9 cellular contexts compared by ENCODE assay signal in the genomic region with DNA sequence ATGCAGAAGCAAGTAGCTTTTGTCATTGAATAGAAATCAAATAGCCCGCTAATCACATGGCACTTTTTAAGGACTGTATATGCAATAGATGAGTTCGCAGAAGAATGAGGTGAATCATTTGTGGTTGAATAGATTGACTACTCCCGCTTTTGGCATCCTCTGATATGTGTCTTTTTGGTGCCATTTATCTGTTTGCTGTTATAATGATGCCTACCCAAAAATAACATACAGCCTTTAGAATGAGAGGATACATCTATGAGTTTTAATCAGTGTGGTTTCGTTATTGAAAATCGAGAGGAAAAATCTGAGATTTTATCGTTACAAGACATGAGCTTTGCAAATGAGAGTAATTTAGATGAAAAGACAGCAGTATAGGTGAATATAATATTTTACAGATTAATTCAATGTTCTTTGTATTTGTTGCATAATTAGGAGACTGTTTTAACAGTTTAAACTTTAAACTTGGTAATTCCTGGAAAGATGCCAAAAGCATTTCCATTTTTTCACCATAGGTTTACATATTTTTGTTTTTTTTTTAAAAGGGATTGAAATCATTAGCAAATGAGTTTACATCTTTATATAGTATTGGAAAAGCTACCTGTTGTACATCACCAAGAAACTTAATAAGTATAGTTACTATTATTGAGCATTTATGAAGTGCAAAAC. TPM values are rescaled to one million over a fixed set of nuclear protein-coding genes. Genes with fewer than 3 reads are reported as not detected.
DNase-seq lines count a peak whose midpoint lies in the region; ATAC-seq lines count a peak whose summit lies in the region.
"Had no signal": no experiment of that assay in that cellular context is flagged by ENCODE, and none has a peak within 500 bp of the region (broad histone marks: within the 10 kb centered on the region; RNA-seq: fewer than 3 reads in every experiment).

No MANE protein-coding gene starts in this region.

- H3K4me1 Mint-ChIP-seq in CD4-positive, CD25-positive, alpha-beta regulatory T cell = peaks cover 31 to 60% (median 51%) of the 10 kb centered on the region in 4 donors
- H3K4me1 Mint-ChIP-seq in IgD-negative memory B cell = peaks cover 10 to 17% (median 11%) of the 10 kb centered on the region in 3 donors
- peaks cover 53% of the 10 kb centered on the region for H3K4me1 Mint-ChIP-seq in activated T-helper 2 cell treated with anti-CD3 and anti-CD28 coated beads, Interferon-gamma antibody, Interleukin-2, Interleukin-4, amounts not matched to agents 10 μg/mL and 5 μg/mL and 100 μg/mL, durations not matched to agents 14 hours and 24 hours and 36 hours (ENCODE audit: low read depth)

- H3K4me3 Mint-ChIP-seq in CD4-positive, CD25-positive, alpha-beta regulatory T cell = peak overlapping the region; percentile 89 to 96 (median 93)
- peak overlapping the region; percentile 75 to 96 (median 88) for H3K4me3 Mint-ChIP-seq in IgD-negative memory B cell
- peak overlapping the region; percentile 93 for H3K4me3 Mint-ChIP-seq in activated T-helper 2 cell treated with anti-CD3 and anti-CD28 coated beads, Interferon-gamma antibody, Interleukin-2, Interleukin-4, amounts not matched to agents 10 μg/mL and 5 μg/mL and 100 μg/mL, durations not matched to agents 14 hours and 24 hours and 36 hours (ENCODE audit: low read depth)

- no peaks in the 10 kb centered on the region for H3K27me3 ChIP-seq in CD4-positive, CD25-positive, alpha-beta regulatory T cell (ENCODE audit: control insufficient read depth, insufficient read depth, low read length)
- peaks cover 41% of the 10 kb centered on the region for H3K27me3 ChIP-seq in iPS-20b (ENCODE audit: insufficient read depth, low read length)
- H3K27me3 ChIP-seq in stomach smooth muscle (ENCODE audit: control insufficient read depth in 1 of 2, insufficient read depth in 2 of 2, low read length in 2 of 2) = peaks cover 0 to 22% of the 10 kb centered on the region in 2 donors
- H3K27me3 ChIP-seq in MG63 = peaks cover 35% of the 10 kb centered on the region

- H3K36me3 Mint-ChIP-seq in CD4-positive, CD25-positive, alpha-beta regulatory T cell = peaks cover 28% of the 10 kb centered on the region
- H3K36me3 Mint-ChIP-seq in IgD-negative memory B cell = no peaks in the 10 kb centered on the region
- H3K36me3 Mint-ChIP-seq in activated T-helper 2 cell treated with anti-CD3 and anti-CD28 coated beads, Interferon-gamma antibody, Interleukin-2, Interleukin-4, amounts not matched to agents 10 μg/mL and 5 μg/mL and 100 μg/mL, durations not matched to agents 14 hours and 24 hours and 36 hours (ENCODE audit: low read depth) = peaks cover 69% of the 10 kb centered on the region

- peaks cover 0 to 1% (median 0%) of the 10 kb centered on the region in 7 donors for H3K9me3 Mint-ChIP-seq in CD4-positive, CD25-positive, alpha-beta regulatory T cell
- H3K9me3 Mint-ChIP-seq in IgD-negative memory B cell = no peaks in the 10 kb centered on the region
- peaks cover 2% of the 10 kb centered on the region for H3K9me3 Mint-ChIP-seq in activated T-helper 2 cell treated with anti-CD3 and anti-CD28 coated beads, Interferon-gamma antibody, Interleukin-2, Interleukin-4, amounts not matched to agents 10 μg/mL and 5 μg/mL and 100 μg/mL, durations not matched to agents 14 hours and 24 hours and 36 hours

- H3K4me3 ChIP-seq in CD4-positive, CD25-positive, alpha-beta regulatory T cell (ENCODE audit: low read depth, low read length) = peak overlapping the region; percentile 100
- H3K4me3 ChIP-seq in iPS-20b (ENCODE audit: low read length) = peak overlapping the region; percentile 91
- peak overlapping the region; percentile 73 to 77 for H3K4me3 ChIP-seq in stomach smooth muscle (ENCODE audit: low read length in 2 of 2)
- no peak overlapping the region; the same call in 1 of the 2 replicates for H3K4me3 ChIP-seq in MG63

- peaks cover 60% of the 10 kb centered on the region for H3K4me1 ChIP-seq in CD4-positive, CD25-positive, alpha-beta regulatory T cell (ENCODE audit: control insufficient read depth, insufficient read depth, low read length, poor library complexity, severe bottlenecking)
- H3K4me1 ChIP-seq in iPS-20b (ENCODE audit: insufficient read depth, low read length) = peaks cover 15% of the 10 kb centered on the region; the same call in 1 of the 2 replicates
- peaks cover 9% of the 10 kb centered on the region for H3K4me1 ChIP-seq in stomach smooth muscle (ENCODE audit: control insufficient read depth, insufficient read depth, low read length)

- peak overlapping the region; percentile 33 to 92 (median 87) for H3K27ac Mint-ChIP-seq in CD4-positive, CD25-positive, alpha-beta regulatory T cell
- H3K27ac Mint-ChIP-seq in IgD-negative memory B cell = no peak overlapping the region
- peak overlapping the region; percentile 87 for H3K27ac Mint-ChIP-seq in activated T-helper 2 cell treated with anti-CD3 and anti-CD28 coated beads, Interferon-gamma antibody, Interleukin-2, Interleukin-4, amounts not matched to agents 10 μg/mL and 5 μg/mL and 100 μg/mL, durations not matched to agents 14 hours and 24 hours and 36 hours

- DNase-seq in CD4-positive, CD25-positive, alpha-beta regulatory T cell = peak in 2 of 3 donors; percentile 59 to 76
- DNase-seq in activated T-helper 2 cell treated with anti-CD3 and anti-CD28 coated beads, Interferon-gamma antibody, Interleukin-2, Interleukin-4, amounts not matched to agents 10 μg/mL and 5 μg/mL and 100 μg/mL, durations not matched to agents 14 hours and 24 hours and 36 hours (ENCODE audit: low spot score) = no peak
- no peak for DNase-seq in MG63
- DNase-seq in D341Med (ENCODE audit: low spot score) = no peak
- no peak for DNase-seq in activated CD4-positive, alpha-beta T cell treated with anti-CD3 and anti-CD28 coated beads for 1 hour

- intact Hi-C loops in activated T-helper 2 cell treated with anti-CD3 and anti-CD28 coated beads, Interferon-gamma antibody, Interleukin-2, Interleukin-4, amounts not matched to agents 10 μg/mL and 5 μg/mL and 100 μg/mL, durations not matched to agents 14 hours and 24 hours and 36 hours (cut with micrococcal nuclease) = loop anchor here (1.0 to 10.0 kb wide), 7 partner anchors 67 to 271 kb away; a partner anchor contains a TSS

- H3K27me3 Mint-ChIP-seq in CD4-positive, CD25-positive, alpha-beta regulatory T cell = peaks cover 5% of the 10 kb centered on the region
- H3K27me3 Mint-ChIP-seq in IgD-negative memory B cell = peaks cover 29% of the 10 kb centered on the region
- H3K27me3 Mint-ChIP-seq in activated T-helper 2 cell treated with anti-CD3 and anti-CD28 coated beads, Interferon-gamma antibody, Interleukin-2, Interleukin-4, amounts not matched to agents 10 μg/mL and 5 μg/mL and 100 μg/mL, durations not matched to agents 14 hours and 24 hours and 36 hours (ENCODE audit: low read depth) = no peaks in the 10 kb centered on the region

- H3K36me3 ChIP-seq in CD4-positive, CD25-positive, alpha-beta regulatory T cell (ENCODE audit: control insufficient read depth, insufficient read depth, low read length) = peaks cover under 1% of the 10 kb centered on the region
- H3K36me3 ChIP-seq in iPS-20b (ENCODE audit: insufficient read depth, low read depth, low read length) (no peaks in the 10 kb centered on the region), stomach smooth muscle (ENCODE audit: control insufficient read depth in 2 of 2, insufficient read depth in 2 of 2, low read length in 2 of 2) (no peaks in the 10 kb centered on the region), MG63 (no peaks in the 10 kb centered on the region)

- ATAC-seq in CD4-positive, CD25-positive, alpha-beta regulatory T cell (ENCODE audit: low read depth in 2 of 2) = peak; percentile 60 to 67

- no peaks in the 10 kb centered on the region for H3K9me3 ChIP-seq in CD4-positive, CD25-positive, alpha-beta regulatory T cell (ENCODE audit: control insufficient read depth in 2 of 2, low read length in 2 of 2)
- no peaks in the 10 kb centered on the region for H3K9me3 ChIP-seq in iPS-20b (ENCODE audit: insufficient read depth, low read depth, low read length)
- no peaks in the 10 kb centered on the region for H3K9me3 ChIP-seq in stomach smooth muscle (ENCODE audit: control insufficient read depth in 2 of 2, low read length in 2 of 2)
- no peaks in the 10 kb centered on the region for H3K9me3 ChIP-seq in MG63

- H3K9ac ChIP-seq in iPS-20b (ENCODE audit: low read depth, low read length) = peak overlapping the region; percentile 79; the same call in 1 of the 2 replicates
- H3K9ac ChIP-seq in stomach smooth muscle (ENCODE audit: low read length in 2 of 2) = no peak overlapping the region

- peak overlapping the region; percentile 73 for H3K27ac ChIP-seq in CD4-positive, CD25-positive, alpha-beta regulatory T cell (ENCODE audit: insufficient read depth, low read length, poor library complexity, severe bottlenecking)
- H3K27ac ChIP-seq in iPS-20b (ENCODE audit: low read length) = no peak overlapping the region
- H3K27ac ChIP-seq in stomach smooth muscle (ENCODE audit: low read length) = no peak overlapping the region

RNA-seq across cellular contexts. Expression of a gene that starts 1.8 kb away (rescaled TPM):
- total RNA-seq in CD4-positive, CD25-positive, alpha-beta regulatory T cell = 99.5 TPM
- polyA plus RNA-seq in CD4-positive, CD25-positive, alpha-beta regulatory T cell = 10 to 100 TPM; 32.8 to 62.4 (median 49.1) TPM
- polyA plus RNA-seq in IgD-negative memory B cell = 5.5 TPM
- 58.8 and 62.1 TPM in 2 replicates for total RNA-seq in activated T-helper 2 cell treated with anti-CD3 and anti-CD28 coated beads, Interferon-gamma antibody, Interleukin-2, Interleukin-4, amounts not matched to agents 10 μg/mL and 5 μg/mL and 100 μg/mL, durations not matched to agents 14 hours and 24 hours and 36 hours
- not detected in 2 replicates for total RNA-seq in MG63 (2014; rRNA removed; shearing (Covaris generic); ENCODE audit: low replicate concordance)
- total RNA-seq: HT1080 had no signal

Comparison
In these comparisons a context has a peak if more than half of its experiments do, and no peak if none do; other contexts are left out.
1. DNase-seq: peak in CD4-positive, CD25-positive, alpha-beta regulatory T cell (2 of 3); none in activated T-helper 2 cell treated with anti-CD3 and anti-CD28 coated beads, Interferon-gamma antibody, Interleukin-2, Interleukin-4, amounts not matched to agents 10 μg/mL and 5 μg/mL and 100 μg/mL, durations not matched to agents 14 hours and 24 hours and 36 hours (single experiment), MG63 (single experiment), D341Med (single experiment) and activated CD4-positive, alpha-beta T cell treated with anti-CD3 and anti-CD28 coated beads for 1 hour (single experiment).
2. H3K27ac Mint-ChIP-seq: peak in CD4-positive, CD25-positive, alpha-beta regulatory T cell (3 of 3) and activated T-helper 2 cell treated with anti-CD3 and anti-CD28 coated beads, Interferon-gamma antibody, Interleukin-2, Interleukin-4, amounts not matched to agents 10 μg/mL and 5 μg/mL and 100 μg/mL, durations not matched to agents 14 hours and 24 hours and 36 hours (single experiment); none in IgD-negative memory B cell (0 of 3).
3. RNA of a gene that starts 1.8 kb away (total RNA-seq): 99.5 TPM in CD4-positive, CD25-positive, alpha-beta regulatory T cell (single experiment) and 58.8 to 62.1 TPM in activated T-helper 2 cell treated with anti-CD3 and anti-CD28 coated beads, Interferon-gamma antibody, Interleukin-2, Interleukin-4, amounts not matched to agents 10 μg/mL and 5 μg/mL and 100 μg/mL, durations not matched to agents 14 hours and 24 hours and 36 hours; not detected in MG63; every median in the first group is over 10 times any median in the second.
4. Peak in every context shown above with its lines, with median percentiles within 50 percentile points of each other: H3K4me3 Mint-ChIP-seq.